In genomic region chr16:85544668-85545067, GRCh38 we compare ENCODE assay signal across 1 cellular context.
TF ChIP-seq lines count a peak whose summit lies in the region.

No MANE protein-coding gene starts in this region.

TF ChIP-seq in H1, 55 proteins besides CTCF, POLR2A, EP300 and RAD21:
- TF ChIP-seq SP1 (IDR thresholded peaks at IDR 0.05; ENCODE audit: low read depth, low read length) = no peak
- TF ChIP-seq KDM4A (IDR thresholded peaks at IDR 0.05; ENCODE audit: low read depth, low read length, severe bottlenecking) = no peak
- TF ChIP-seq GABPA (IDR thresholded peaks at IDR 0.05; ENCODE audit: borderline replicate concordance, insufficient read depth, low read length) = no peak
- TF ChIP-seq JUND (IDR thresholded peaks at IDR 0.05; ENCODE audit: low read length) = no peak
- TF ChIP-seq TEAD4 (IDR thresholded peaks at IDR 0.05; ENCODE audit: low read depth, low read length) = no peak
- TF ChIP-seq, protein P1, sequence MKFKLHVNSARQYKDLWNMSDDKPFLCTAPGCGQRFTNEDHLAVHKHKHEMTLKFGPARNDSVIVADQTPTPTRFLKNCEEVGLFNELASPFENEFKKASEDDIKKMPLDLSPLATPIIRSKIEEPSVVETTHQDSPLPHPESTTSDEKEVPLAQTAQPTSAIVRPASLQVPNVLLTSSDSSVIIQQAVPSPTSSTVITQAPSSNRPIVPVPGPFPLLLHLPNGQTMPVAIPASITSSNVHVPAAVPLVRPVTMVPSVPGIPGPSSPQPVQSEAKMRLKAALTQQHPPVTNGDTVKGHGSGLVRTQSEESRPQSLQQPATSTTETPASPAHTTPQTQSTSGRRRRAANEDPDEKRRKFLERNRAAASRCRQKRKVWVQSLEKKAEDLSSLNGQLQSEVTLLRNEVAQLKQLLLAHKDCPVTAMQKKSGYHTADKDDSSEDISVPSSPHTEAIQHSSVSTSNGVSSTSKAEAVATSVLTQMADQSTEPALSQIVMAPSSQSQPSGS (IDR thresholded peaks at IDR 0.05; ENCODE audit: low read length) = no peak
- TF ChIP-seq RNF2 (IDR thresholded peaks at IDR 0.05; ENCODE audit: borderline replicate concordance, low read depth, low read length, missing control alignments, poor library complexity, severe bottlenecking) = no peak
- TF ChIP-seq, protein P2, sequence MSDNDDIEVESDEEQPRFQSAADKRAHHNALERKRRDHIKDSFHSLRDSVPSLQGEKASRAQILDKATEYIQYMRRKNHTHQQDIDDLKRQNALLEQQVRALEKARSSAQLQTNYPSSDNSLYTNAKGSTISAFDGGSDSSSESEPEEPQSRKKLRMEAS (IDR thresholded peaks at IDR 0.05) = no peak
- no peak for TF ChIP-seq PHF8 (conservative IDR thresholded peaks at IDR 0.05; ENCODE audit: low read depth, low read length)
- no peak for TF ChIP-seq ATF3 (IDR thresholded peaks at IDR 0.05; ENCODE audit: insufficient read depth, low read depth, low read length)
- no peak for TF ChIP-seq CEBPB (IDR thresholded peaks at IDR 0.05; ENCODE audit: low read depth, low read length)
- no peak for TF ChIP-seq CHD7 (IDR thresholded peaks at IDR 0.05; ENCODE audit: insufficient replicate concordance, low read length)
- TF ChIP-seq E2F6 (IDR thresholded peaks at IDR 0.05) = no peak
- no peak for TF ChIP-seq SRF (IDR thresholded peaks at IDR 0.05; ENCODE audit: low read depth, low read length)
- TF ChIP-seq HDAC2 (IDR thresholded peaks at IDR 0.05; ENCODE audit: borderline replicate concordance in 1 of 2, low read depth in 2 of 2, low read length in 2 of 2) = no peak
- no peak for TF ChIP-seq SP4 (IDR thresholded peaks at IDR 0.05; ENCODE audit: low read length)
TF ChIP-seq in H1: peak in this region for 0.
